1 cellular context compared by ENCODE assay signal in genomic region chr20:10927936-10928860, GRCh38.
TF ChIP-seq lines count a peak whose summit lies in the region.

No MANE protein-coding gene starts in this region.

TF ChIP-seq in GM23338, 12 proteins besides CTCF, POLR2A, EP300 and RAD21 (continued from another document):
- TF ChIP-seq ZNF462 (CRISPR knock-in tag; IDR thresholded peaks at IDR 0.05): no peak
- TF ChIP-seq JUNB (IDR thresholded peaks at IDR 0.05; ENCODE audit: unreplicated experiment): no peak
- no peak for TF ChIP-seq CREB1 (CRISPR knock-in tag; IDR thresholded peaks at IDR 0.05; ENCODE audit: low read depth)
- no peak for TF ChIP-seq ZNF331 (CRISPR knock-in tag; IDR thresholded peaks at IDR 0.05; ENCODE audit: low read depth)
- TF ChIP-seq ZNF114 (CRISPR knock-in tag; IDR thresholded peaks at IDR 0.05): no peak
- TF ChIP-seq STAT1 (IDR thresholded peaks at IDR 0.05; ENCODE audit: unreplicated experiment): no peak
- no peak for TF ChIP-seq REST (IDR thresholded peaks at IDR 0.05; ENCODE audit: unreplicated experiment)
- TF ChIP-seq NANOG (IDR thresholded peaks at IDR 0.05; ENCODE audit: borderline replicate concordance): no peak
